Comparison of ENCODE assay signal across 12 cellular contexts in the genomic region with DNA sequence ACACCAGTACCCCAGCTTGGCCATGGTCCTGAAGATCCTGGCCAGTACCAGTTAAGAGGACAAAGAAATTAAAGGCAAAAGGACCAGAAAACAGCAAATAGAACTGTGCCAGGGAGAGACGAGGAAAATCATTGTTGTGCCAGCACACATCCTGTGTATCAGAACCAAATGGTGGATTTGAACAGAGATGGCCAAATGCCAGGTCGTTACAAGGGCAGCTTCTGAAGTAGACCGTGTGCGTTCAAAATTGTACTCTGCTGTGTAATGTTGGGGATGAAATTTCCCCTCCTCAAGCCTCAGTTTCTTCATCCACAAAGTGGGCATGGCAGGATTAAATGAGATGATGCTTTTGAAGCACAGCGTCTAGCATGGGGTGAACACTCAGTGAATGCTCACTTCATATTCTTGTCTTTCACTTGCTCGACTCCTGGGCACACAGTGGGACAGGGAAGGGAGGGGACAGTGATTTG. TPM values are rescaled to one million over a fixed set of nuclear protein-coding genes. Genes with fewer than 3 reads are reported as not detected.
DNase-seq lines count a peak whose midpoint lies in the region; ATAC-seq and TF ChIP-seq lines count a peak whose summit lies in the region.
"Had no signal": no experiment of that assay in that cellular context is flagged by ENCODE, and none has a peak within 500 bp of the region (broad histone marks: within the 10 kb centered on the region; RNA-seq: fewer than 3 reads in every experiment).

No MANE protein-coding gene starts in this region.

- H3K27ac ChIP-seq in caudate nucleus (ENCODE audit: low read depth, low read length) (peak overlapping the region; percentile 48), liver (ENCODE audit: low read depth in 1 of 2, low read length in 2 of 2) (peak overlapping the region; percentile 21 to 36), transverse colon (peak overlapping the region; percentile 46 to 69 (median 62)), gastrocnemius medialis (peak overlapping the region in 2 of 4 donors; percentile 15 to 43)

- no peak overlapping the region for H3K4me3 ChIP-seq in liver (ENCODE audit: low read depth in 1 of 3, low read length in 3 of 3)
- no peak overlapping the region for H3K4me3 ChIP-seq in transverse colon
- H3K4me3 ChIP-seq in gastrocnemius medialis = no peak overlapping the region

- no peaks in the 10 kb centered on the region for H3K9me3 ChIP-seq in liver (ENCODE audit: control insufficient read depth in 4 of 4, low read length in 3 of 4)
- H3K9me3 ChIP-seq in transverse colon = no peaks in the 10 kb centered on the region
- H3K9me3 ChIP-seq in gastrocnemius medialis = no peaks in the 10 kb centered on the region

- in situ Hi-C loops in transverse colon (cut with MboI; ENCODE audit: low pct_ligation_motif_present in 1 of 4, low pct_unique_long_range_greater_than_20kb in 1 of 4, low sequenced_read_pairs in 3 of 4) = no loop called here
- in situ Hi-C loops in gastrocnemius medialis (cut with MboI; ENCODE audit: low sequenced_read_pairs in 4 of 4) = loop anchor here in 1 of 4 donors (10.0 kb wide), 1 partner anchor 73 kb away; no protein-coding TSS in a partner anchor

- TF ChIP-seq RAD21 in liver (IDR thresholded peaks at IDR 0.05) = no peak

- H3K36me3 ChIP-seq in liver (ENCODE audit: control insufficient read depth in 4 of 4, insufficient read depth in 3 of 4, low read depth in 1 of 4, low read length in 3 of 4) = no peaks in the 10 kb centered on the region
- H3K36me3 ChIP-seq in transverse colon = no peaks in the 10 kb centered on the region
- H3K36me3 ChIP-seq in gastrocnemius medialis = no peaks in the 10 kb centered on the region

- intact Hi-C loops in transverse colon (cut with DNase I; ENCODE audit: low total_unique reads) (no loop called here), gastrocnemius medialis (cut with DNase I; ENCODE audit: low total_unique reads) (no loop called here)

- no peak overlapping the region for H3K9ac ChIP-seq in liver (ENCODE audit: low read depth in 1 of 2, low read length in 2 of 2)

- TF ChIP-seq EP300 in transverse colon (IDR thresholded peaks at IDR 0.05; ENCODE audit: low read depth) = no peak

- no peak for TF ChIP-seq POLR2A in transverse colon (IDR thresholded peaks at IDR 0.05)
- TF ChIP-seq POLR2A in gastrocnemius medialis (IDR thresholded peaks at IDR 0.05) = no peak

- DNase-seq in NCI-H69 (lab: John Stamatoyannopoulos, UW) (peak; percentile 2), caudate nucleus (lab: John Stamatoyannopoulos, UW) (no peak), transverse colon (no peak), gastrocnemius medialis (no peak), NCI-H524 (lab: John Stamatoyannopoulos, UW) (no peak), DMS 273 (lab: John Stamatoyannopoulos, UW; ENCODE audit: unreplicated experiment) (no peak)
- DNase-seq: activated CD4-positive, CD25-positive, alpha-beta regulatory T cell treated with anti-CD3 and anti-CD28 coated beads, Interleukin-2, amount 50 U/mL, for 72 hours; activated naive CD4-positive, alpha-beta T cell treated with Interleukin-2 at 50 U/mL for 16 hours; NCI-H1417 treated with DMSO at 0.1 percent for 48 hours; stimulated activated naive B cell treated with anti-CD40 and anti-IgM and Interleukin-4, amounts not matched to agents 10 μg/mL and 1 μg/mL and 100 μg/mL, for 72 hours had no signal

- WGBS in liver = 78% methylated on average over 6 of the region's 6 CpGs
- 53 to 68% methylated on average over 4 to 6 of the region's 6 CpGs for WGBS in transverse colon (ENCODE audit: low coverage in 1 of 2), 2 donors

- H3K4me1 ChIP-seq in liver (ENCODE audit: control insufficient read depth in 4 of 4, insufficient read depth in 4 of 4, low read length in 3 of 4) (peaks cover 0 to 4% (median 0%) of the 10 kb centered on the region in 4 donors), transverse colon (peaks cover 5 to 31% (median 10%) of the 10 kb centered on the region in 4 donors), gastrocnemius medialis (peaks cover 0 to 8% of the 10 kb centered on the region in 2 donors)

- H3K27me3 ChIP-seq in liver (ENCODE audit: control insufficient read depth in 4 of 4, insufficient read depth in 4 of 4, low read length in 3 of 4) = no peaks in the 10 kb centered on the region
- H3K27me3 ChIP-seq in transverse colon = no peaks in the 10 kb centered on the region
- H3K27me3 ChIP-seq in gastrocnemius medialis = no peaks in the 10 kb centered on the region

- TF ChIP-seq CTCF in liver (IDR thresholded peaks at IDR 0.05; ENCODE audit: low read depth, low read length, missing input control) (no peak), transverse colon (IDR thresholded peaks at IDR 0.05) (no peak), gastrocnemius medialis (IDR thresholded peaks at IDR 0.05 in 4 of 5, conservative IDR thresholded peaks at IDR 0.05 in 1 of 5) (no peak)

- ATAC-seq in gastrocnemius medialis (no peak), HG03175 (IDR thresholded peaks at IDR 0.05; ENCODE audit: unreplicated experiment) (no peak)

TF ChIP-seq in liver, 16 proteins besides CTCF, POLR2A, EP300 and RAD21:
- TF ChIP-seq SP1 (IDR thresholded peaks at IDR 0.05) (no peak), HNF4G (IDR thresholded peaks at IDR 0.05) (no peak), FOXA1 (IDR thresholded peaks at IDR 0.05) (no peak), YY1 (IDR thresholded peaks at IDR 0.05) (no peak), GABPA (IDR thresholded peaks at IDR 0.05 in 1 of 2, conservative IDR thresholded peaks at IDR 0.05 in 1 of 2) (no peak), RXRA (IDR thresholded peaks at IDR 0.05) (no peak), EGR1 (IDR thresholded peaks at IDR 0.05; ENCODE audit: low read depth in 2 of 2) (no peak), HNF4A (conservative IDR thresholded peaks at IDR 0.05) (no peak), FOXA2 (IDR thresholded peaks at IDR 0.05) (no peak), TAF1 (conservative IDR thresholded peaks at IDR 0.05) (no peak), JUND (IDR thresholded peaks at IDR 0.05) (no peak), NR2F2 (IDR thresholded peaks at IDR 0.05) (no peak)
- TF ChIP-seq, protein P1, sequence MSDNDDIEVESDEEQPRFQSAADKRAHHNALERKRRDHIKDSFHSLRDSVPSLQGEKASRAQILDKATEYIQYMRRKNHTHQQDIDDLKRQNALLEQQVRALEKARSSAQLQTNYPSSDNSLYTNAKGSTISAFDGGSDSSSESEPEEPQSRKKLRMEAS (IDR thresholded peaks at IDR 0.05) = no peak
- TF ChIP-seq, protein P2, sequence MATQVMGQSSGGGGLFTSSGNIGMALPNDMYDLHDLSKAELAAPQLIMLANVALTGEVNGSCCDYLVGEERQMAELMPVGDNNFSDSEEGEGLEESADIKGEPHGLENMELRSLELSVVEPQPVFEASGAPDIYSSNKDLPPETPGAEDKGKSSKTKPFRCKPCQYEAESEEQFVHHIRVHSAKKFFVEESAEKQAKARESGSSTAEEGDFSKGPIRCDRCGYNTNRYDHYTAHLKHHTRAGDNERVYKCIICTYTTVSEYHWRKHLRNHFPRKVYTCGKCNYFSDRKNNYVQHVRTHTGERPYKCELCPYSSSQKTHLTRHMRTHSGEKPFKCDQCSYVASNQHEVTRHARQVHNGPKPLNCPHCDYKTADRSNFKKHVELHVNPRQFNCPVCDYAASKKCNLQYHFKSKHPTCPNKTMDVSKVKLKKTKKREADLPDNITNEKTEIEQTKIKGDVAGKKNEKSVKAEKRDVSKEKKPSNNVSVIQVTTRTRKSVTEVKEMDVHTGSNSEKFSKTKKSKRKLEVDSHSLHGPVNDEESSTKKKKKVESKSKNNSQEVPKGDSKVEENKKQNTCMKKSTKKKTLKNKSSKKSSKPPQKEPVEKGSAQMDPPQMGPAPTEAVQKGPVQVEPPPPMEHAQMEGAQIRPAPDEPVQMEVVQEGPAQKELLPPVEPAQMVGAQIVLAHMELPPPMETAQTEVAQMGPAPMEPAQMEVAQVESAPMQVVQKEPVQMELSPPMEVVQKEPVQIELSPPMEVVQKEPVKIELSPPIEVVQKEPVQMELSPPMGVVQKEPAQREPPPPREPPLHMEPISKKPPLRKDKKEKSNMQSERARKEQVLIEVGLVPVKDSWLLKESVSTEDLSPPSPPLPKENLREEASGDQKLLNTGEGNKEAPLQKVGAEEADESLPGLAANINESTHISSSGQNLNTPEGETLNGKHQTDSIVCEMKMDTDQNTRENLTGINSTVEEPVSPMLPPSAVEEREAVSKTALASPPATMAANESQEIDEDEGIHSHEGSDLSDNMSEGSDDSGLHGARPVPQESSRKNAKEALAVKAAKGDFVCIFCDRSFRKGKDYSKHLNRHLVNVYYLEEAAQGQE (IDR thresholded peaks at IDR 0.05) = no peak
- TF ChIP-seq, protein P3, sequence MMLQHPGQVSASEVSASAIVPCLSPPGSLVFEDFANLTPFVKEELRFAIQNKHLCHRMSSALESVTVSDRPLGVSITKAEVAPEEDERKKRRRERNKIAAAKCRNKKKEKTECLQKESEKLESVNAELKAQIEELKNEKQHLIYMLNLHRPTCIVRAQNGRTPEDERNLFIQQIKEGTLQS (IDR thresholded peaks at IDR 0.05) = no peak
- TF ChIP-seq, protein P4, sequence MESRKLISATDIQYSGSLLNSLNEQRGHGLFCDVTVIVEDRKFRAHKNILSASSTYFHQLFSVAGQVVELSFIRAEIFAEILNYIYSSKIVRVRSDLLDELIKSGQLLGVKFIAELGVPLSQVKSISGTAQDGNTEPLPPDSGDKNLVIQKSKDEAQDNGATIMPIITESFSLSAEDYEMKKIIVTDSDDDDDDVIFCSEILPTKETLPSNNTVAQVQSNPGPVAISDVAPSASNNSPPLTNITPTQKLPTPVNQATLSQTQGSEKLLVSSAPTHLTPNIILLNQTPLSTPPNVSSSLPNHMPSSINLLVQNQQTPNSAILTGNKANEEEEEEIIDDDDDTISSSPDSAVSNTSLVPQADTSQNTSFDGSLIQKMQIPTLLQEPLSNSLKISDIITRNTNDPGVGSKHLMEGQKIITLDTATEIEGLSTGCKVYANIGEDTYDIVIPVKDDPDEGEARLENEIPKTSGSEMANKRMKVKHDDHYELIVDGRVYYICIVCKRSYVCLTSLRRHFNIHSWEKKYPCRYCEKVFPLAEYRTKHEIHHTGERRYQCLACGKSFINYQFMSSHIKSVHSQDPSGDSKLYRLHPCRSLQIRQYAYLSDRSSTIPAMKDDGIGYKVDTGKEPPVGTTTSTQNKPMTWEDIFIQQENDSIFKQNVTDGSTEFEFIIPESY (IDR thresholded peaks at IDR 0.05) = no peak
TF ChIP-seq in liver: peak in this region for 0.

RNA-seq across cellular contexts. Expression of a gene that starts 43.1 kb away (rescaled TPM):
- 10 to 100 TPM; 46.3 to 73.3 TPM for total RNA-seq in liver
- 100 to 1,000 TPM; 118 to 162 TPM for polyA plus RNA-seq in liver
- total RNA-seq in transverse colon = 10 to 100 TPM in 3 of 4 donors, 1 to 10 TPM in 1; 8.6 to 70.2 (median 41.0) TPM
- 10 to 100 TPM; 27.4 to 42.1 (median 29.4) TPM for total RNA-seq in gastrocnemius medialis
